Comparison of ENCODE assay signal across 11 cellular contexts in the genomic region with DNA sequence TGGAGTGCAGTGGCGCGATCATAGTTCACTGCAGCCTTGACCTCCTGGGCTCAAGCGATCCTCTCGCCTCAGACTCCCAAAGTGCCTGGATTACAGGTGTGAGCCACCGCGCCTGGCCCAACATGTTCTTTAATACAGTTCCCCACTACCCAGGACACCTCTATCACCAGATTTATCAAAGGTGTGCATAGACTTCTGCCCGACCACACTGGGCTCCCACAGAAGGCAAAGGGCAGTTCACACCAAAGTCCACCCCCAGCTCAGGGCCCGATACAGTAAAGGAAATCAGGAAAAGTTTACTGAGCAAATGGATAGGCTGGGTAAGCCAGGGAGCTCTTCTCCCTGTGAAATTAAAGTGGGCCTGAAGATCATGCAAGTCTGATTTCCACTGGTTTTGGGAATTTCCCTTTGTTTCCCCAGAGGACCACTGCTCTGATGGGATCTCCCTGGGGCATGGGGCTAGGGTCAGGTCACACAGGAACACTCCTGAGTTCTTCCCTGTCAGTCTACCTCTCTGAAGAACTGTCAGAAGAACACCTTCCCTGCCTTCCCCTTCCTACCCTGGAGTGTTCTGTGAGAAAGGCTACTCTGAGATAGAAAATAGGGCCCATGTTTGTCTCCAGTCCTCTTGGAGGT. TPM values are rescaled to one million over a fixed set of nuclear protein-coding genes. Genes with fewer than 3 reads are reported as not detected.
DNase-seq lines count a peak whose midpoint lies in the region; ATAC-seq, FAIRE-seq and TF ChIP-seq lines count a peak whose summit lies in the region.
"Had no signal": no experiment of that assay in that cellular context is flagged by ENCODE, and none has a peak within 500 bp of the region (broad histone marks: within the 10 kb centered on the region; RNA-seq: fewer than 3 reads in every experiment).

No MANE protein-coding gene starts in this region.

- TF ChIP-seq POLR2A in K562 (conservative IDR thresholded peaks at IDR 0.05) (no peak), right lobe of liver (IDR thresholded peaks at IDR 0.05) (no peak)

- POLR2A ChIA-PET in K562 (lab: Yijun Ruan, JAX), result interaction anchor here (0.8 to 1.1 kb wide), 3 partner anchors 9 to 25 kb away, joined by 3 read pairs; no protein-coding TSS in a partner anchor

- peaks cover 80% of the 10 kb centered on the region for H3K4me1 Mint-ChIP-seq in activated T-cell treated with anti-CD3 and anti-CD28 coated beads, Interleukin-2, amount 50 U/mL, for 24 hours (ENCODE audit: low read depth)
- H3K4me1 Mint-ChIP-seq in stimulated activated naive CD8-positive, alpha-beta T cell treated with anti-CD3 and anti-CD28 coated beads, Interleukin-15, Interleukin-2, amounts not matched to agents 100 ng/mL and 50 ng/mL, for 24 hours (ENCODE audit: low read depth), result peaks cover 83% of the 10 kb centered on the region

- no peak for TF ChIP-seq RAD21 in K562 (CRISPR knock-in tag; conservative IDR thresholded peaks at IDR 0.05 in 1 of 2, IDR thresholded peaks at IDR 0.05 in 1 of 2)

- H3K9ac ChIP-seq in K562 (ENCODE audit: insufficient read depth in 1 of 2, low read depth in 2 of 2, low read length in 2 of 2), result peak overlapping the region; percentile 70 to 79; a peak in 3 of 4 replicates

- peaks cover 3% of the 10 kb centered on the region for H3K9me3 Mint-ChIP-seq in activated T-cell treated with anti-CD3 and anti-CD28 coated beads, Interleukin-2, amount 50 U/mL, for 24 hours
- no peaks in the 10 kb centered on the region for H3K9me3 Mint-ChIP-seq in stimulated activated naive CD8-positive, alpha-beta T cell treated with anti-CD3 and anti-CD28 coated beads, Interleukin-15, Interleukin-2, amounts not matched to agents 100 ng/mL and 50 ng/mL, for 24 hours

- H3K9me3 ChIP-seq in K562 (replicated peaks; ENCODE audit: control insufficient read depth, insufficient read depth, low read depth, low read length) (no peaks in the 10 kb centered on the region), right lobe of liver (no peaks in the 10 kb centered on the region)
- H3K9me3 ChIP-seq: uterus had no signal

- H3K36me3 Mint-ChIP-seq in activated T-cell treated with anti-CD3 and anti-CD28 coated beads, Interleukin-2, amount 50 U/mL, for 24 hours (ENCODE audit: low read depth), result peaks cover 78% of the 10 kb centered on the region
- H3K36me3 Mint-ChIP-seq in stimulated activated naive CD8-positive, alpha-beta T cell treated with anti-CD3 and anti-CD28 coated beads, Interleukin-15, Interleukin-2, amounts not matched to agents 100 ng/mL and 50 ng/mL, for 24 hours (ENCODE audit: low read depth), result peaks cover 43% of the 10 kb centered on the region

- H3K36me3 ChIP-seq in K562 (ENCODE audit: control insufficient read depth, insufficient read depth, low read length) (peaks cover 70% of the 10 kb centered on the region), right lobe of liver (peaks cover 0 to 18% (median 0%) of the 10 kb centered on the region in 4 donors)
- H3K36me3 ChIP-seq: uterus had no signal

- no TSS peak for BruUV-seq in K562 (replicated peaks; lab: Mats Ljungman, UMichigan)

- H3K4me1 ChIP-seq in K562 (replicated peaks in 1 of 2; ENCODE audit: control insufficient read depth in 2 of 2, insufficient read depth in 2 of 2, low read length in 2 of 2) (peaks cover 44 to 54% of the 10 kb centered on the region in 2 experiments), right lobe of liver (no peaks in the 10 kb centered on the region)
- H3K4me1 ChIP-seq: uterus had no signal

- peak overlapping the region; percentile 94 for H3K27ac Mint-ChIP-seq in activated T-cell treated with anti-CD3 and anti-CD28 coated beads, Interleukin-2, amount 50 U/mL, for 24 hours
- peak overlapping the region; percentile 97 for H3K27ac Mint-ChIP-seq in stimulated activated naive CD8-positive, alpha-beta T cell treated with anti-CD3 and anti-CD28 coated beads, Interleukin-15, Interleukin-2, amounts not matched to agents 100 ng/mL and 50 ng/mL, for 24 hours

- no peaks in the 10 kb centered on the region for H4K20me1 ChIP-seq in K562 (replicated peaks; ENCODE audit: control insufficient read depth, insufficient read depth, low read length)

- DNase-seq in activated T-cell treated with anti-CD3 and anti-CD28 coated beads, Interleukin-2, amount 50 U/mL, for 24 hours, result no peak
- DNase-seq in activated T-cell treated with anti-CD3 and anti-CD28 coated beads for 4 hours (no peak), K562 (ENCODE audit: extremely low read depth in 1 of 4, low spot score in 3 of 4) (no peak), medulla oblongata (ENCODE audit: extremely low spot score) (no peak), HK-2 (ENCODE audit: unreplicated experiment) (no peak), right lobe of liver (no peak)
- DNase-seq: ACHN, NCI-H1694 treated with DMSO at 0.1 percent for 48 hours, uterus had no signal

- CTCF ChIA-PET in K562 (lab: Yijun Ruan, JAX; ENCODE audit: low intra/inter-chr PET ratio), result interaction anchor here (0.8 kb wide), 1 partner anchor 19 kb away, joined by 3 read pairs; no protein-coding TSS in a partner anchor

- WGBS in K562 (ENCODE audit: insufficient coverage, low coverage, missing lambda C conversion rate), result 73% methylated on average over 7 of the region's 8 CpGs
- 69% methylated on average over 6 of the region's 8 CpGs for WGBS in right lobe of liver (ENCODE audit: insufficient coverage, low coverage, low lambda C conversion rate, missing lambda C conversion rate)

- intact Hi-C loops in K562 (cut with micrococcal nuclease) (loop anchor here (1.0 kb wide), 2 partner anchors 17 to 107 kb away; partner anchors contain the start of genes PIM2 and TFE3), right lobe of liver (cut with DNase I) (no loop called here)

- peak overlapping the region; percentile 72 for H3K4me3 Mint-ChIP-seq in activated T-cell treated with anti-CD3 and anti-CD28 coated beads, Interleukin-2, amount 50 U/mL, for 24 hours
- H3K4me3 Mint-ChIP-seq in stimulated activated naive CD8-positive, alpha-beta T cell treated with anti-CD3 and anti-CD28 coated beads, Interleukin-15, Interleukin-2, amounts not matched to agents 100 ng/mL and 50 ng/mL, for 24 hours, result peak overlapping the region; percentile 83

- H3K4me2 ChIP-seq in K562 (ENCODE audit: insufficient read depth, low read length), result peak overlapping the region; percentile 70

- no peak overlapping the region for H2AFZ ChIP-seq in K562 (ENCODE audit: low read depth, low read length)

- no peak overlapping the region; the same call in 1 of the 2 replicates for H3K4me3 ChIP-seq in K562
- no peak overlapping the region for H3K4me3 ChIP-seq in right lobe of liver
- H3K4me3 ChIP-seq: uterus had no signal

- no peaks in the 10 kb centered on the region for H3K27me3 Mint-ChIP-seq in activated T-cell treated with anti-CD3 and anti-CD28 coated beads, Interleukin-2, amount 50 U/mL, for 24 hours
- no peaks in the 10 kb centered on the region for H3K27me3 Mint-ChIP-seq in stimulated activated naive CD8-positive, alpha-beta T cell treated with anti-CD3 and anti-CD28 coated beads, Interleukin-15, Interleukin-2, amounts not matched to agents 100 ng/mL and 50 ng/mL, for 24 hours

- H3K27me3 ChIP-seq in K562 (ENCODE audit: control insufficient read depth in 2 of 2, insufficient read depth in 2 of 2, low read length in 2 of 2) (no peaks in the 10 kb centered on the region), right lobe of liver (no peaks in the 10 kb centered on the region)
- H3K27me3 ChIP-seq: uterus had no signal

- H3K9me1 ChIP-seq in K562 (ENCODE audit: control insufficient read depth, insufficient read depth, low read length), result no peaks in the 10 kb centered on the region

- TF ChIP-seq EP300 in K562 (IDR thresholded peaks at IDR 0.05; ENCODE audit: low read length), result no peak

- in situ Hi-C loops in K562 (cut with MboI), result no loop called here

- TF ChIP-seq CTCF in K562 (IDR thresholded peaks at IDR 0.05 in 2 of 3, conservative IDR thresholded peaks at IDR 0.05 in 1 of 3; ENCODE audit: insufficient read depth in 2 of 3, low read depth in 1 of 3, low read length in 3 of 3) (no peak), right lobe of liver (IDR thresholded peaks at IDR 0.05) (no peak)

- no peak for FAIRE-seq in K562 (lab: Jason Lieb, UNC)

- H3K27ac ChIP-seq in K562 (ENCODE audit: extremely low read depth, low read depth, low read length), result peak overlapping the region; percentile 91
- peak overlapping the region in 1 of 3 donors; percentile 8 for H3K27ac ChIP-seq in right lobe of liver
- H3K27ac ChIP-seq: uterus had no signal

- ATAC-seq in HG03460 (IDR thresholded peaks at IDR 0.05; ENCODE audit: unreplicated experiment), result peak; percentile 3
- ATAC-seq in K562, result no peak
- no peak for ATAC-seq in right lobe of liver

- H3K79me2 ChIP-seq in K562 (ENCODE audit: control insufficient read depth, insufficient read depth, low read length), result peaks cover 66% of the 10 kb centered on the region

RNA-seq across cellular contexts. Expression of gene PIM2, which starts 17.7 kb away (rescaled TPM):
- total RNA-seq in K562 (2011; cell fraction: chromatin; rRNA removed; ENCODE audit: low replicate concordance), result 237 and 416 TPM in 2 replicates
- total RNA-seq in K562 (2011; cell fraction: nucleolus; rRNA removed), result 275 and 304 TPM in 2 replicates
- 289 and 300 TPM in 2 replicates for total RNA-seq in K562 (2011; cell fraction: nucleoplasm; rRNA removed)
- total RNA-seq in K562 (2014; rRNA removed) (110 and 140 TPM in 2 replicates), K562 (2014; rRNA removed; fragmentation: Illumina TruSeq; extraction: Trizol) (101 and 103 TPM in 2 replicates), K562 (2015; rRNA removed; fragmentation: Illumina TruSeq; extraction: Trizol) (104 and 108 TPM in 2 replicates), K562 (2021) (138 and 147 TPM in 2 replicates), right lobe of liver (1 to 10 TPM; 1.7 to 8.8 (median 6.8) TPM)
- polyA plus RNA-seq in K562 (2011; rRNA removed) (161 and 197 TPM in 2 replicates), K562 (2014; fragmentation: Illumina TruSeq; extraction: Trizol) (187 and 191 TPM in 2 replicates), K562 (2014; fragmentation: Nextera tagmentation; extraction: Ambion mirVana) (10 to 100 TPM; 67.6 to 91.4 TPM), K562 (2014; rRNA removed) (101 and 102 TPM in 2 replicates)
- 177 and 205 TPM in 2 replicates for polyA plus RNA-seq in K562 (2011; cell fraction: cytosol; rRNA removed)
- polyA plus RNA-seq in K562 (2011; cell fraction: nucleus; rRNA removed), result 230 and 303 TPM in 2 replicates
- polyA plus RNA-seq in K562 (2012), result 122 and 192 TPM in 2 replicates
- polyA minus RNA-seq in K562 (2011; rRNA and poly(A)+ RNA removed), result 101 and 109 TPM in 2 replicates
- 72.5 and 90.1 TPM in 2 replicates for polyA minus RNA-seq in K562 (2011; cell fraction: cytosol; rRNA and poly(A)+ RNA removed)
- 79.4 and 90.6 TPM in 2 replicates for polyA minus RNA-seq in K562 (2011; cell fraction: nucleus; rRNA and poly(A)+ RNA removed)

RNA-seq across cellular contexts. Expression of gene OTUD5, which starts 20.9 kb away (rescaled TPM):
- total RNA-seq in K562 (2011; cell fraction: chromatin; rRNA removed; ENCODE audit: low replicate concordance), result 120 and 216 TPM in 2 replicates
- 104 TPM in 2 replicates for total RNA-seq in K562 (2011; cell fraction: nucleolus; rRNA removed)
- 75.4 and 94.3 TPM in 2 replicates for total RNA-seq in K562 (2011; cell fraction: nucleoplasm; rRNA removed)
- total RNA-seq in K562 (2014; rRNA removed) (59.0 and 62.6 TPM in 2 replicates), K562 (2014; rRNA removed; fragmentation: Illumina TruSeq; extraction: Trizol) (34.1 and 37.5 TPM in 2 replicates), K562 (2015; rRNA removed; fragmentation: Illumina TruSeq; extraction: Trizol) (38.3 and 38.7 TPM in 2 replicates), K562 (2021) (87.0 and 93.0 TPM in 2 replicates), right lobe of liver (10 to 100 TPM; 14.4 to 24.1 (median 21.6) TPM)
- polyA plus RNA-seq in K562 (2011; rRNA removed) (97.4 and 102 TPM in 2 replicates), K562 (2014; fragmentation: Illumina TruSeq; extraction: Trizol) (86.9 and 99.8 TPM in 2 replicates), K562 (2014; fragmentation: Nextera tagmentation; extraction: Ambion mirVana) (1 to 10 TPM; 3.6 to 5.5 TPM), K562 (2014; rRNA removed) (80.4 and 87.7 TPM in 2 replicates)
- 65.4 and 83.9 TPM in 2 replicates for polyA plus RNA-seq in K562 (2011; cell fraction: cytosol; rRNA removed)
- 206 and 253 TPM in 2 replicates for polyA plus RNA-seq in K562 (2011; cell fraction: nucleus; rRNA removed)
- polyA plus RNA-seq in K562 (2012), result 78.2 and 87.9 TPM in 2 replicates
- 73.1 and 111 TPM in 2 replicates for polyA minus RNA-seq in K562 (2011; rRNA and poly(A)+ RNA removed)
- polyA minus RNA-seq in K562 (2011; cell fraction: cytosol; rRNA and poly(A)+ RNA removed), result 52.2 and 59.6 TPM in 2 replicates
- polyA minus RNA-seq in K562 (2011; cell fraction: nucleus; rRNA and poly(A)+ RNA removed), result 25.6 and 31.1 TPM in 2 replicates

RNA-seq across cellular contexts. Expression of gene SLC35A2, which starts 25.1 kb away (rescaled TPM):
- 43.4 and 77.8 TPM in 2 replicates for total RNA-seq in K562 (2011; cell fraction: chromatin; rRNA removed; ENCODE audit: low replicate concordance)
- 85.0 and 85.7 TPM in 2 replicates for total RNA-seq in K562 (2011; cell fraction: nucleolus; rRNA removed)
- 78.3 and 79.2 TPM in 2 replicates for total RNA-seq in K562 (2011; cell fraction: nucleoplasm; rRNA removed)
- total RNA-seq in K562 (2014; rRNA removed), result 18.0 and 22.3 TPM in 2 replicates
- 19.6 and 19.8 TPM in 2 replicates for total RNA-seq in K562 (2014; rRNA removed; fragmentation: Illumina TruSeq; extraction: Trizol)
- 19.2 and 20.0 TPM in 2 replicates for total RNA-seq in K562 (2015; rRNA removed; fragmentation: Illumina TruSeq; extraction: Trizol)
- 32.3 and 38.9 TPM in 2 replicates for total RNA-seq in K562 (2021)
- polyA plus RNA-seq in K562 (2011; rRNA removed), result 37.4 and 59.3 TPM in 2 replicates
- polyA plus RNA-seq in K562 (2011; cell fraction: cytosol; rRNA removed), result 99.1 and 114 TPM in 2 replicates
- polyA plus RNA-seq in K562 (2011; cell fraction: nucleus; rRNA removed), result 79.9 and 86.5 TPM in 2 replicates
- polyA plus RNA-seq in K562 (2012), result 27.7 and 32.6 TPM in 2 replicates
- polyA plus RNA-seq in K562 (2014; fragmentation: Illumina TruSeq; extraction: Trizol), result 37.6 and 42.6 TPM in 2 replicates
- polyA plus RNA-seq in K562 (2014; fragmentation: Nextera tagmentation; extraction: Ambion mirVana), result 1 to 10 TPM; 3.3 to 5.2 TPM
- 32.3 and 36.5 TPM in 2 replicates for polyA plus RNA-seq in K562 (2014; rRNA removed)
- polyA minus RNA-seq in K562 (2011; rRNA and poly(A)+ RNA removed), result 32.1 and 45.8 TPM in 2 replicates
- polyA minus RNA-seq in K562 (2011; cell fraction: cytosol; rRNA and poly(A)+ RNA removed), result 25.4 and 31.9 TPM in 2 replicates
- 12.7 and 17.7 TPM in 2 replicates for polyA minus RNA-seq in K562 (2011; cell fraction: nucleus; rRNA and poly(A)+ RNA removed)
- 10 to 100 TPM; 15.0 to 19.5 (median 17.3) TPM for total RNA-seq in right lobe of liver

RNA-seq across cellular contexts. Expression of gene KCND1, which starts 35.1 kb away (rescaled TPM):
- total RNA-seq in K562 (2011; cell fraction: chromatin; rRNA removed; ENCODE audit: low replicate concordance), result 6.1 and 10.2 TPM in 2 replicates
- 3.3 and 3.7 TPM in 2 replicates for total RNA-seq in K562 (2011; cell fraction: nucleolus; rRNA removed)
- total RNA-seq in K562 (2011; cell fraction: nucleoplasm; rRNA removed), result 4.0 and 5.6 TPM in 2 replicates
- total RNA-seq in K562 (2014; rRNA removed) (0.20 TPM in 1 of 2 replicates, not detected in the other), K562 (2014; rRNA removed; fragmentation: Illumina TruSeq; extraction: Trizol) (0.16 and 0.22 TPM in 2 replicates), K562 (2015; rRNA removed; fragmentation: Illumina TruSeq; extraction: Trizol) (0.19 and 0.36 TPM in 2 replicates), K562 (2021) (0.75 and 0.83 TPM in 2 replicates), right lobe of liver (1 to 10 TPM in 1 of 6 experiments, under 1 TPM in 5; 0.31 to 1.2 (median 0.46) TPM)
- polyA plus RNA-seq in K562 (2011; rRNA removed) (0.42 and 0.72 TPM in 2 replicates), K562 (2014; fragmentation: Illumina TruSeq; extraction: Trizol) (0.78 and 0.83 TPM in 2 replicates), K562 (2014; fragmentation: Nextera tagmentation; extraction: Ambion mirVana) (under 1 TPM; 0.06 to 0.14 TPM), K562 (2014; rRNA removed) (0.39 and 0.60 TPM in 2 replicates)
- polyA plus RNA-seq in K562 (2011; cell fraction: cytosol; rRNA removed), result 0.31 and 0.49 TPM in 2 replicates
- polyA plus RNA-seq in K562 (2011; cell fraction: nucleus; rRNA removed), result 5.4 and 6.7 TPM in 2 replicates
- polyA plus RNA-seq in K562 (2012), result 0.76 and 3.4 TPM in 2 replicates
- polyA minus RNA-seq in K562 (2011; rRNA and poly(A)+ RNA removed), result 0.32 and 0.51 TPM in 2 replicates
- polyA minus RNA-seq in K562 (2011; cell fraction: cytosol; rRNA and poly(A)+ RNA removed), result 0.48 TPM in 1 of 2 replicates, not detected in the other
- 0.67 and 1.00 TPM in 2 replicates for polyA minus RNA-seq in K562 (2011; cell fraction: nucleus; rRNA and poly(A)+ RNA removed)

RNA-seq across cellular contexts. Expression of gene PQBP1, which starts 38.8 kb away (rescaled TPM):
- total RNA-seq in K562 (2011; cell fraction: chromatin; rRNA removed; ENCODE audit: low replicate concordance), result 76.7 and 135 TPM in 2 replicates
- total RNA-seq in K562 (2011; cell fraction: nucleolus; rRNA removed), result 111 and 112 TPM in 2 replicates
- total RNA-seq in K562 (2011; cell fraction: nucleoplasm; rRNA removed), result 85.1 and 93.2 TPM in 2 replicates
- 255 and 262 TPM in 2 replicates for total RNA-seq in K562 (2014; rRNA removed)
- total RNA-seq in K562 (2014; rRNA removed; fragmentation: Illumina TruSeq; extraction: Trizol), result 64.7 and 75.4 TPM in 2 replicates
- 112 and 113 TPM in 2 replicates for total RNA-seq in K562 (2015; rRNA removed; fragmentation: Illumina TruSeq; extraction: Trizol)
- total RNA-seq in K562 (2021), result 182 and 197 TPM in 2 replicates
- polyA plus RNA-seq in K562 (2011; rRNA removed), result 72.8 and 81.5 TPM in 2 replicates
- 93.1 and 155 TPM in 2 replicates for polyA plus RNA-seq in K562 (2011; cell fraction: cytosol; rRNA removed)
- 195 and 239 TPM in 2 replicates for polyA plus RNA-seq in K562 (2011; cell fraction: nucleus; rRNA removed)
- 178 and 226 TPM in 2 replicates for polyA plus RNA-seq in K562 (2012)
- 227 and 228 TPM in 2 replicates for polyA plus RNA-seq in K562 (2014; fragmentation: Illumina TruSeq; extraction: Trizol)
- polyA plus RNA-seq in K562 (2014; fragmentation: Nextera tagmentation; extraction: Ambion mirVana), result 10 to 100 TPM; 41.3 to 77.0 TPM
- 172 and 186 TPM in 2 replicates for polyA plus RNA-seq in K562 (2014; rRNA removed)
- 50.6 and 77.1 TPM in 2 replicates for polyA minus RNA-seq in K562 (2011; rRNA and poly(A)+ RNA removed)
- polyA minus RNA-seq in K562 (2011; cell fraction: cytosol; rRNA and poly(A)+ RNA removed), result 89.3 and 96.8 TPM in 2 replicates
- 30.7 and 37.7 TPM in 2 replicates for polyA minus RNA-seq in K562 (2011; cell fraction: nucleus; rRNA and poly(A)+ RNA removed)
- total RNA-seq in right lobe of liver, result 10 to 100 TPM; 29.8 to 47.1 (median 35.7) TPM

Comparison
In these comparisons a context has a peak if more than half of its experiments do, and no peak if none do; other contexts are left out.
1. RNA of gene PIM2, which starts 17.7 kb away (total RNA-seq): 101 to 416 TPM in K562; 1.7 to 8.8 TPM in right lobe of liver; every median in the first group is over 10 times any median in the second.